20 cellular contexts compared by ENCODE assay signal in genomic region chrX:27740933-27741332, GRCh38.
"Had no signal": no experiment of that assay in that cellular context is flagged by ENCODE, and none has a peak within 500 bp of the region (broad histone marks: within the 10 kb centered on the region; RNA-seq: fewer than 3 reads in every experiment).

No MANE protein-coding gene starts in this region.

- H3K4me3 ChIP-seq: colonic mucosa, esophagus muscularis mucosa, gastroesophageal sphincter, heart left ventricle, left lung, lower lobe of right lung, mucosa of descending colon had no signal

- H3K36me3 ChIP-seq: colonic mucosa, esophagus muscularis mucosa, gastroesophageal sphincter, heart left ventricle, left lung, lower lobe of right lung had no signal

- FAIRE-seq: endometrium, frontal cortex, islet of Langerhans, keratinocyte had no signal

- H3K27me3 ChIP-seq: colonic mucosa, esophagus muscularis mucosa, foreskin keratinocyte, gastroesophageal sphincter, heart left ventricle, left lung had no signal

- H3K4me1 ChIP-seq: colonic mucosa, esophagus muscularis mucosa, foreskin keratinocyte, gastroesophageal sphincter, heart left ventricle, left lung, lower lobe of right lung had no signal

- ATAC-seq: effector memory CD8-positive, alpha-beta T cell; foreskin keratinocyte; gastroesophageal sphincter; heart left ventricle; left cardiac atrium; left lung; left ventricle myocardium superior; lower lobe of right lung; mucosa of descending colon had no signal

- H3K27ac ChIP-seq: colonic mucosa, esophagus muscularis mucosa, foreskin keratinocyte, gastroesophageal sphincter, heart left ventricle, left lung, lower lobe of right lung had no signal

- H3K9me3 ChIP-seq: colonic mucosa, esophagus muscularis mucosa, gastroesophageal sphincter, heart left ventricle, left lung, lower lobe of right lung, mucosa of descending colon had no signal

- DNase-seq: colonic mucosa; cortex of kidney; effector CD8-positive, alpha-beta T cell; effector memory CD8-positive, alpha-beta T cell; endodermal cell; foreskin keratinocyte; heart left ventricle; hippocampal formation; left cardiac atrium; left lung; left ventricle myocardium superior; lower lobe of right lung; mesenchymal stem cell; mucosa of descending colon had no signal
